ENCODE assay signal across 8 cellular contexts in genomic region chr11:206516-207212, GRCh38. TPM values are rescaled to one million over a fixed set of nuclear protein-coding genes. Genes with fewer than 3 reads are reported as not detected.
A peak's percentile ranks its signal among the peaks of the same experiment; 100 is the strongest.
DNase-seq lines count a peak whose midpoint lies in the region; ATAC-seq and TF ChIP-seq lines count a peak whose summit lies in the region.

No MANE protein-coding gene starts in this region.

- CTCF ChIA-PET in BJ (lab: Yijun Ruan, JAX), result interaction anchor here (0.6 to 1.6 kb wide), 5 partner anchors 28 to 242 kb away, joined by 3 to 6 read pairs (median 3); no protein-coding TSS in a partner anchor

- peaks cover 42% of the 10 kb centered on the region for H3K36me3 ChIP-seq in BJ (ENCODE audit: control insufficient read depth, insufficient read depth, low read length)
- H3K36me3 ChIP-seq in vagina, result peaks cover 0 to 42% of the 10 kb centered on the region in 2 donors

- in situ Hi-C loops in ACHN (cut with HindIII; ENCODE audit: low pct_ligation_motif_present, low pct_unique_long_range_greater_than_20kb, low sequenced_read_pairs), result no loop called here

- peaks cover 61% of the 10 kb centered on the region for H3K4me1 ChIP-seq in vagina

- H3K4me3 ChIP-seq in BJ (ENCODE audit: low read depth, low read length) (peak overlapping the region; percentile 96), choroid plexus epithelial cell (ENCODE audit: low read depth, low read length) (peak overlapping the region; percentile 96), vagina (peak overlapping the region; percentile 81 to 96)

- intact Hi-C loops in vagina (cut with DNase I), result loop anchor here (5.0 kb wide), 1 partner anchor 151 kb away; no protein-coding TSS in a partner anchor

- no peaks in the 10 kb centered on the region for H3K9me3 ChIP-seq in vagina

- DNase-seq in BJ (ENCODE audit: low read depth) (no peak), OCI-M1 (lab: John Stamatoyannopoulos, UW) (peak; percentile 47), choroid plexus epithelial cell (ENCODE audit: low read depth) (no peak), medulla oblongata (ENCODE audit: extremely low spot score) (peak; percentile 19), vagina (ENCODE audit: extremely low spot score in 2 of 2) (no peak), ACHN (no peak)

- no peak for TF ChIP-seq POLR2A in vagina (IDR thresholded peaks at IDR 0.05)

- TF ChIP-seq CTCF in BJ (IDR thresholded peaks at IDR 0.05; ENCODE audit: insufficient read depth, low read depth, low read length) (no peak), choroid plexus epithelial cell (conservative IDR thresholded peaks at IDR 0.05; ENCODE audit: low read depth, low read length) (no peak), vagina (IDR thresholded peaks at IDR 0.05) (no peak)

- ATAC-seq in GM21390 (IDR thresholded peaks at IDR 0.05; ENCODE audit: unreplicated experiment) (peak; percentile 2), GM21576 (IDR thresholded peaks at IDR 0.05; ENCODE audit: unreplicated experiment) (no peak)

- POLR2A ChIA-PET in BJ (lab: Charles Lee), result no interaction called here

- H3K27ac ChIP-seq in vagina, result peak overlapping the region; percentile 97

- no peaks in the 10 kb centered on the region for H3K27me3 ChIP-seq in BJ (ENCODE audit: control insufficient read depth, insufficient read depth, low read length)
- no peaks in the 10 kb centered on the region for H3K27me3 ChIP-seq in vagina

RNA-seq across cellular contexts. Expression of gene BET1L, which starts 0.5 kb away (rescaled TPM):
- 69.5 and 111 TPM in 2 replicates for polyA plus RNA-seq in BJ (2011; rRNA removed)
- polyA minus RNA-seq in BJ (2011; rRNA and poly(A)+ RNA removed), result 60.0 and 77.1 TPM in 2 replicates
- 26.5 TPM for total RNA-seq in vagina

RNA-seq across cellular contexts. Expression of gene RIC8A, which starts 0.8 kb away (rescaled TPM):
- 169 and 242 TPM in 2 replicates for polyA plus RNA-seq in BJ (2011; rRNA removed)
- 160 and 285 TPM in 2 replicates for polyA minus RNA-seq in BJ (2011; rRNA and poly(A)+ RNA removed)
- 90.1 TPM for total RNA-seq in vagina

RNA-seq across cellular contexts. Expression of gene SCGB1C1, which starts 13.8 kb away (rescaled TPM):
- polyA plus RNA-seq in BJ (2011; rRNA removed), result not detected in 2 replicates
- polyA minus RNA-seq in BJ (2011; rRNA and poly(A)+ RNA removed), result not detected in 2 replicates
- not detected for total RNA-seq in vagina

RNA-seq across cellular contexts. Expression of gene SIRT3, which starts 29.5 kb away (rescaled TPM):
- 18.8 and 22.2 TPM in 2 replicates for polyA plus RNA-seq in BJ (2011; rRNA removed)
- polyA minus RNA-seq in BJ (2011; rRNA and poly(A)+ RNA removed), result 7.3 and 10.7 TPM in 2 replicates
- total RNA-seq in vagina, result 5.6 TPM

RNA-seq across cellular contexts. Expression of gene PSMD13, which starts 30.1 kb away (rescaled TPM):
- polyA plus RNA-seq in BJ (2011; rRNA removed), result 158 and 187 TPM in 2 replicates
- polyA minus RNA-seq in BJ (2011; rRNA and poly(A)+ RNA removed), result 41.6 and 47.3 TPM in 2 replicates
- total RNA-seq in vagina, result 71.9 TPM

Comparison
In these comparisons a context has a peak if more than half of its experiments do, and no peak if none do; other contexts are left out.
1. DNase-seq: peak in OCI-M1 (single experiment) and medulla oblongata (single experiment); none in BJ (single experiment), choroid plexus epithelial cell (single experiment), vagina (0 of 2) and ACHN (single experiment).
2. Peak in every context shown above with its lines, with median percentiles within 50 percentile points of each other: H3K4me3 ChIP-seq.